In genomic region chr17:50141026-50141749, GRCh38 we compare ENCODE assay signal across 18 cellular contexts. TPM values are rescaled to one million over a fixed set of nuclear protein-coding genes. Genes with fewer than 3 reads are reported as not detected.
DNase-seq lines count a peak whose midpoint lies in the region; ATAC-seq and TF ChIP-seq lines count a peak whose summit lies in the region.
"Had no signal": no experiment of that assay in that cellular context is flagged by ENCODE, and none has a peak within 500 bp of the region (broad histone marks: within the 10 kb centered on the region; RNA-seq: fewer than 3 reads in every experiment).

No MANE protein-coding gene starts in this region.

- peaks cover 41% of the 10 kb centered on the region for H4K20me1 ChIP-seq in PC-9 (ENCODE audit: insufficient read depth)
- peaks cover 4% of the 10 kb centered on the region; the same call in 1 of the 2 replicates for H4K20me1 ChIP-seq in GM23248 (ENCODE audit: insufficient read depth)

- peaks cover 91% of the 10 kb centered on the region for H3K36me3 Mint-ChIP-seq in T-helper 2 cell treated with Interferon-gamma antibody and Interleukin-4, amounts not matched to agents 5 μg/mL and 100 μg/mL, for 36 hours (ENCODE audit: low read depth)
- peaks cover 51% of the 10 kb centered on the region for H3K36me3 Mint-ChIP-seq in effector memory CD8-positive, alpha-beta T cell (ENCODE audit: insufficient read depth)

- H3K27ac Mint-ChIP-seq in T-helper 2 cell treated with Interferon-gamma antibody and Interleukin-4, amounts not matched to agents 5 μg/mL and 100 μg/mL, for 36 hours = peak overlapping the region; percentile 88
- H3K27ac Mint-ChIP-seq in effector memory CD8-positive, alpha-beta T cell = peak overlapping the region; percentile 91 to 97
- H3K27ac Mint-ChIP-seq: neural progenitor cell had no signal

- no TSS peak for BruUV-seq in PC-9 (replicated peaks; lab: Mats Ljungman, UMichigan)

- no peaks in the 10 kb centered on the region for H3K9me3 Mint-ChIP-seq in T-helper 2 cell treated with Interferon-gamma antibody and Interleukin-4, amounts not matched to agents 5 μg/mL and 100 μg/mL, for 36 hours
- H3K9me3 Mint-ChIP-seq in effector memory CD8-positive, alpha-beta T cell = no peaks in the 10 kb centered on the region
- H3K9me3 Mint-ChIP-seq: neural progenitor cell, type B pancreatic cell had no signal

- H3K9me2 ChIP-seq in PC-9 (ENCODE audit: insufficient read depth) (no peaks in the 10 kb centered on the region), GM23248 (ENCODE audit: insufficient read depth) (no peaks in the 10 kb centered on the region)

- H3K4me2 ChIP-seq in PC-9 (no peak overlapping the region), parathyroid adenoma (ENCODE audit: low read length) (no peak overlapping the region), GM23248 (ENCODE audit: unreplicated experiment) (no peak overlapping the region)
- H3K4me2 ChIP-seq: neural progenitor cell had no signal

- peaks cover 13% of the 10 kb centered on the region for H3K79me2 ChIP-seq in PC-9 (ENCODE audit: low read depth)
- H3K79me2 ChIP-seq in parathyroid adenoma = no peaks in the 10 kb centered on the region
- H3K79me2 ChIP-seq in GM23248 (ENCODE audit: insufficient read depth) = peaks cover 58% of the 10 kb centered on the region

- no peaks in the 10 kb centered on the region for H3K27me3 ChIP-seq in PC-9 (ENCODE audit: insufficient read depth, low read depth)
- no peaks in the 10 kb centered on the region for H3K27me3 ChIP-seq in parathyroid adenoma (ENCODE audit: control insufficient read depth, insufficient read depth, low read length)
- H3K27me3 ChIP-seq in GM23248 (replicated peaks; ENCODE audit: insufficient read depth) = no peaks in the 10 kb centered on the region
- H3K27me3 ChIP-seq: dorsolateral prefrontal cortex, neural progenitor cell had no signal

- H3K9me3 ChIP-seq in PC-9 (ENCODE audit: insufficient read depth, low read depth) (no peaks in the 10 kb centered on the region), parathyroid adenoma (ENCODE audit: control insufficient read depth, low read length) (no peaks in the 10 kb centered on the region), GM23248 (ENCODE audit: low read depth) (no peaks in the 10 kb centered on the region)

- no peak for ATAC-seq in effector memory CD8-positive, alpha-beta T cell (replicated peaks)

- H3K27me3 Mint-ChIP-seq in T-helper 2 cell treated with Interferon-gamma antibody and Interleukin-4, amounts not matched to agents 5 μg/mL and 100 μg/mL, for 36 hours (ENCODE audit: low read depth) = no peaks in the 10 kb centered on the region
- H3K27me3 Mint-ChIP-seq in effector memory CD8-positive, alpha-beta T cell = no peaks in the 10 kb centered on the region
- H3K27me3 Mint-ChIP-seq: type B pancreatic cell had no signal

- H3K27ac ChIP-seq in PC-9 (no peak overlapping the region), parathyroid adenoma (peak overlapping the region; percentile 45), GM23248 (no peak overlapping the region)
- H3K27ac ChIP-seq: neural progenitor cell had no signal

- 0 out of 2 replicates have a peak, but pooled peaks have one; percentile 9 for TF ChIP-seq CTCF in PC-9 (conservative IDR thresholded peaks at IDR 0.05)
- TF ChIP-seq CTCF in parathyroid adenoma (IDR thresholded peaks at IDR 0.05) = no peak

- H3K4me3 Mint-ChIP-seq in T-helper 2 cell treated with Interferon-gamma antibody and Interleukin-4, amounts not matched to agents 5 μg/mL and 100 μg/mL, for 36 hours = peak overlapping the region; percentile 86
- peak overlapping the region; percentile 72 to 75 for H3K4me3 Mint-ChIP-seq in effector memory CD8-positive, alpha-beta T cell
- H3K4me3 Mint-ChIP-seq: neural progenitor cell, type B pancreatic cell had no signal

- H3K36me3 ChIP-seq in PC-9 (ENCODE audit: low read depth) (peaks cover 45% of the 10 kb centered on the region), parathyroid adenoma (ENCODE audit: control insufficient read depth, insufficient read depth, low read length) (no peaks in the 10 kb centered on the region), GM23248 (ENCODE audit: low read depth) (peaks cover 35% of the 10 kb centered on the region)
- H3K36me3 ChIP-seq: neural progenitor cell had no signal

- intact Hi-C loops in PC-9 (cut with micrococcal nuclease; ENCODE audit: unreplicated experiment) = loop anchor here (2.0 kb wide), 1 partner anchor 20 kb away; no protein-coding TSS in a partner anchor

- POLR2A ChIA-PET in PC-9 (lab: Charles Lee; ENCODE audit: unreplicated experiment) = interaction anchor here (0.6 to 0.7 kb wide), 2 partner anchors 275 to 804 kb away, joined by 3 to 4 read pairs; no protein-coding TSS in a partner anchor

- WGBS in GM23248 (ENCODE audit: low coverage in 1 of 2, low lambda C conversion rate in 2 of 2, missing lambda C conversion rate in 2 of 2), 2 experiments = 92 to 97% methylated on average over 15 to 16 of the region's 16 CpGs

- H3F3A ChIP-seq in PC-9 (ENCODE audit: insufficient read depth, low read depth) = peaks cover 16% of the 10 kb centered on the region
- H3F3A ChIP-seq in GM23248 (ENCODE audit: insufficient read depth) = peaks cover 5% of the 10 kb centered on the region; the same call in 1 of the 2 replicates

- H3K4me1 Mint-ChIP-seq in T-helper 2 cell treated with Interferon-gamma antibody and Interleukin-4, amounts not matched to agents 5 μg/mL and 100 μg/mL, for 36 hours (ENCODE audit: low read depth) = peaks cover 66% of the 10 kb centered on the region
- H3K4me1 Mint-ChIP-seq in effector memory CD8-positive, alpha-beta T cell (ENCODE audit: low read depth in 2 of 2) = peaks cover 74 to 76% of the 10 kb centered on the region in 2 donors

- no peak overlapping the region for H3K9ac ChIP-seq in parathyroid adenoma
- H3K9ac ChIP-seq in GM23248 = no peak overlapping the region
- H3K9ac ChIP-seq: neural progenitor cell had no signal

- peaks cover 24% of the 10 kb centered on the region for H3K4me1 ChIP-seq in PC-9 (replicated peaks; ENCODE audit: insufficient read depth)
- H3K4me1 ChIP-seq in parathyroid adenoma = peaks cover 3% of the 10 kb centered on the region
- H3K4me1 ChIP-seq in GM23248 (ENCODE audit: insufficient read depth) = peaks cover 14% of the 10 kb centered on the region; the same call in 1 of the 2 replicates
- H3K4me1 ChIP-seq: neural progenitor cell had no signal

- DNase-seq in T-helper 2 cell treated with Interferon-gamma antibody and Interleukin-4, amounts not matched to agents 5 μg/mL and 100 μg/mL, for 36 hours (ENCODE audit: low spot score) = no peak
- no peak for DNase-seq in T-helper 2 cell
- no peak for DNase-seq in PC-9
- DNase-seq in effector memory CD8-positive, alpha-beta T cell = no peak
- no peak for DNase-seq in GDM1 (lab: John Stamatoyannopoulos, UW)
- DNase-seq in GM23248 = no peak
- DNase-seq in NCI-H2107 (lab: John Stamatoyannopoulos, UW) = no peak
- DNase-seq: 8988T; activated CD4-positive, alpha-beta T cell treated with anti-CD3 and anti-CD28 coated beads for 48 hours; amygdala; Calu3; dorsolateral prefrontal cortex; foreskin melanocyte; NCI-H2081 treated with DMSO at 0.1 percent for 48 hours had no signal

- H3K4me3 ChIP-seq in PC-9 (no peak overlapping the region), parathyroid adenoma (ENCODE audit: low read depth, low read length) (no peak overlapping the region), GM23248 (no peak overlapping the region)
- H3K4me3 ChIP-seq: neural progenitor cell had no signal

- in situ Hi-C loops in GM23248 (cut with MboI) = no loop called here

- CTCF ChIA-PET in PC-9 (lab: Charles Lee) = interaction anchor here (0.8 kb wide), 1 partner anchor 9 kb away, joined by 8 read pairs; no protein-coding TSS in a partner anchor

- H2AFZ ChIP-seq in PC-9 (no peak overlapping the region), parathyroid adenoma (no peak overlapping the region), GM23248 (no peak overlapping the region)
- H2AFZ ChIP-seq: neural progenitor cell had no signal

RNA-seq across cellular contexts. Expression of gene PPP1R9B, which starts 9.3 kb away (rescaled TPM):
- 34.0 and 35.8 TPM in 2 replicates for total RNA-seq in PC-9 (2021)
- total RNA-seq in GM23248 (2014; rRNA removed; shearing (Covaris generic)) = 62.0 and 69.4 TPM in 2 replicates
- polyA plus RNA-seq in GM23248 (2016; fragmentation: Nextera tagmentation; extraction: Ambion mirVana) = 2.3 and 3.2 TPM in 2 replicates

RNA-seq across cellular contexts. Expression of gene SAMD14, which starts 11.2 kb away (rescaled TPM):
- total RNA-seq in PC-9 (2021) = 0.17 and 0.73 TPM in 2 replicates
- 3.0 and 4.4 TPM in 2 replicates for total RNA-seq in GM23248 (2014; rRNA removed; shearing (Covaris generic))
- 1.3 TPM in 2 replicates for polyA plus RNA-seq in GM23248 (2016; fragmentation: Nextera tagmentation; extraction: Ambion mirVana)
- total RNA-seq: Calu3 had no signal

RNA-seq across cellular contexts. Expression of gene SGCA, which starts 24.6 kb away (rescaled TPM):
- not detected in 2 replicates for total RNA-seq in PC-9 (2021)
- 1.6 TPM in 1 of 2 replicates, not detected in the other for total RNA-seq in GM23248 (2014; rRNA removed; shearing (Covaris generic))
- 1.4 and 1.8 TPM in 2 replicates for polyA plus RNA-seq in GM23248 (2016; fragmentation: Nextera tagmentation; extraction: Ambion mirVana)
- total RNA-seq: Calu3, kidney epithelial cell had no signal

RNA-seq across cellular contexts. Expression of gene PDK2, which starts 46.0 kb away (rescaled TPM):
- total RNA-seq in PC-9 (2021) = 38.6 and 58.7 TPM in 2 replicates
- 25.9 and 30.2 TPM in 2 replicates for total RNA-seq in GM23248 (2014; rRNA removed; shearing (Covaris generic))
- polyA plus RNA-seq in GM23248 (2016; fragmentation: Nextera tagmentation; extraction: Ambion mirVana) = 48.1 and 56.0 TPM in 2 replicates
